ENCODE assay signal across 9 cellular contexts in the genomic region with DNA sequence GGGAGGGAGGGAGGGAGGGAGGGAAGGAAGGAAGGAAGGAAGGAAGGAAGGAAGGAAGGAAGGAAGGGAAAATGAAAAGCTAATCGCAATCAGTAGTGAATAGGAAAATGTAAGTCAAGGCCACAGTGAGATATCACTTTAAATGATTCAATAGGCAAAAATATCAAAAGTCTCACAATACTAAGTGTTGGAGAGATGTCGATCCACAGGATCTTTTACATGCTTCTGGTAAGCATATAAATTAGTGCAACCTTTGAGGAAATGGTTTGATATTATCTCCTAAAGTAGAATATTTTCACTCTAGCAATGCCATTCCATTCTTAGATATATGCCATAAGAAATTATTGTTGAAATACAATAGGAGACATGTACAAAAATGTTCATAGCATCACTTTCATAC.
"Had no signal": no experiment of that assay in that cellular context is flagged by ENCODE, and none has a peak within 500 bp of the region (broad histone marks: within the 10 kb centered on the region; RNA-seq: fewer than 3 reads in every experiment).

No MANE protein-coding gene starts in this region.

- H3K4me2 ChIP-seq: KMS-11 had no signal

- H2AFZ ChIP-seq: GM23248 had no signal

- H3K9ac ChIP-seq: GM23248, KMS-11 had no signal

- H3K4me3 ChIP-seq: GM23248 had no signal

- DNase-seq: GM23248, GOT3, H9, HCEC 1CT, HFFc6, IMR-90, KBM-7 had no signal

- H3K27ac ChIP-seq: GM23248, HL-60, KMS-11 had no signal
